1 cellular context compared by ENCODE assay signal in genomic region chr15:99403597-99403996, GRCh38.
TF ChIP-seq lines count a peak whose summit lies in the region.

No MANE protein-coding gene starts in this region.

TF ChIP-seq in HCT116, 20 proteins besides CTCF, POLR2A, EP300 and RAD21 (continued from another document):
- TF ChIP-seq ZBTB33 (IDR thresholded peaks at IDR 0.05; ENCODE audit: extremely low read depth, insufficient replicate concordance, low read length) (no peak), YY1 (IDR thresholded peaks at IDR 0.05; ENCODE audit: extremely low read depth, insufficient replicate concordance, low read depth, low read length) (no peak), SIN3A (IDR thresholded peaks at IDR 0.05; ENCODE audit: low read depth) (no peak), SP1 (IDR thresholded peaks at IDR 0.05; ENCODE audit: low read depth) (no peak), EZH2 (IDR thresholded peaks at IDR 0.05) (no peak)
- TF ChIP-seq, protein P1, sequence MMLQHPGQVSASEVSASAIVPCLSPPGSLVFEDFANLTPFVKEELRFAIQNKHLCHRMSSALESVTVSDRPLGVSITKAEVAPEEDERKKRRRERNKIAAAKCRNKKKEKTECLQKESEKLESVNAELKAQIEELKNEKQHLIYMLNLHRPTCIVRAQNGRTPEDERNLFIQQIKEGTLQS (IDR thresholded peaks at IDR 0.05) = no peak
